In genomic region chr7:17126413-17127374, GRCh38 we compare ENCODE assay signal across 12 cellular contexts.
A peak's percentile ranks its signal among the peaks of the same experiment; 100 is the strongest.
DNase-seq lines count a peak whose midpoint lies in the region; ATAC-seq and TF ChIP-seq lines count a peak whose summit lies in the region.
"Had no signal": no experiment of that assay in that cellular context is flagged by ENCODE, and none has a peak within 500 bp of the region (broad histone marks: within the 10 kb centered on the region; RNA-seq: fewer than 3 reads in every experiment).

No MANE protein-coding gene starts in this region.

- no peaks in the 10 kb centered on the region for H3K27me3 Mint-ChIP-seq in activated T-helper 17 cell treated with anti-CD3 and anti-CD28 coated beads, Interleukin-2, amount 50 U/mL, for 72 hours
- no peaks in the 10 kb centered on the region for H3K27me3 Mint-ChIP-seq in activated CD8-positive, alpha-beta memory T cell treated with anti-CD3 and anti-CD28 coated beads, Interleukin-2, amount 10 ng/mL, durations not matched to agents 7 days and 5 days

- peaks cover 11% of the 10 kb centered on the region for H3K9me3 Mint-ChIP-seq in activated T-helper 17 cell treated with anti-CD3 and anti-CD28 coated beads, Interleukin-2, amount 50 U/mL, for 72 hours
- H3K9me3 Mint-ChIP-seq in activated CD8-positive, alpha-beta memory T cell treated with anti-CD3 and anti-CD28 coated beads, Interleukin-2, amount 10 ng/mL, durations not matched to agents 7 days and 5 days (ENCODE audit: low read depth), result peaks cover 2% of the 10 kb centered on the region

- H3K36me3 Mint-ChIP-seq in activated T-helper 17 cell treated with anti-CD3 and anti-CD28 coated beads, Interleukin-2, amount 50 U/mL, for 72 hours (ENCODE audit: low read depth), result no peaks in the 10 kb centered on the region
- H3K36me3 Mint-ChIP-seq in activated CD8-positive, alpha-beta memory T cell treated with anti-CD3 and anti-CD28 coated beads, Interleukin-2, amount 10 ng/mL, durations not matched to agents 7 days and 5 days, result peaks cover 6% of the 10 kb centered on the region

- peak overlapping the region; percentile 74 for H3K27ac Mint-ChIP-seq in activated T-helper 17 cell treated with anti-CD3 and anti-CD28 coated beads, Interleukin-2, amount 50 U/mL, for 72 hours
- no peak overlapping the region for H3K27ac Mint-ChIP-seq in activated CD8-positive, alpha-beta memory T cell treated with anti-CD3 and anti-CD28 coated beads, Interleukin-2, amount 10 ng/mL, durations not matched to agents 7 days and 5 days

- peaks cover 0 to 6% of the 10 kb centered on the region in 2 donors for H3K4me1 ChIP-seq in right atrium auricular region

- no peaks in the 10 kb centered on the region for H3K27me3 ChIP-seq in right atrium auricular region

- ATAC-seq in GM18858 (IDR thresholded peaks at IDR 0.05; ENCODE audit: unreplicated experiment) (peak; percentile 89), HG03025 (IDR thresholded peaks at IDR 0.05; ENCODE audit: low FRiP score, unreplicated experiment) (peak; percentile 75)
- ATAC-seq in activated T-helper 17 cell treated with anti-CD3 and anti-CD28 coated beads, Interleukin-2, amount 50 U/mL, for 72 hours (replicated peaks), result peak; percentile 85
- ATAC-seq in activated CD8-positive, alpha-beta memory T cell treated with anti-CD3 and anti-CD28 coated beads, Interleukin-2, amount 10 ng/mL, durations not matched to agents 7 days and 5 days, result no peak

- no peaks in the 10 kb centered on the region for H3K36me3 ChIP-seq in right atrium auricular region

- no peak overlapping the region for H3K27ac ChIP-seq in right atrium auricular region
- H3K27ac ChIP-seq: HL-60 had no signal

- peaks cover 34% of the 10 kb centered on the region for H3K4me1 Mint-ChIP-seq in activated T-helper 17 cell treated with anti-CD3 and anti-CD28 coated beads, Interleukin-2, amount 50 U/mL, for 72 hours
- peaks cover 30% of the 10 kb centered on the region for H3K4me1 Mint-ChIP-seq in activated CD8-positive, alpha-beta memory T cell treated with anti-CD3 and anti-CD28 coated beads, Interleukin-2, amount 10 ng/mL, durations not matched to agents 7 days and 5 days

- peak overlapping the region; percentile 59 for H3K4me3 Mint-ChIP-seq in activated T-helper 17 cell treated with anti-CD3 and anti-CD28 coated beads, Interleukin-2, amount 50 U/mL, for 72 hours
- H3K4me3 Mint-ChIP-seq in activated CD8-positive, alpha-beta memory T cell treated with anti-CD3 and anti-CD28 coated beads, Interleukin-2, amount 10 ng/mL, durations not matched to agents 7 days and 5 days, result no peak overlapping the region

- no peak overlapping the region for H3K4me3 ChIP-seq in right atrium auricular region

- DNase-seq in GM20000 (ENCODE audit: low spot score), result peak; percentile 25
- DNase-seq in HT-29 (ENCODE audit: low spot score), result no peak
- no peak for DNase-seq in activated CD8-positive, alpha-beta memory T cell treated with anti-CD3 and anti-CD28 coated beads, Interleukin-2, amount 10 ng/mL, durations not matched to agents 7 days and 5 days
- no peak for DNase-seq in right atrium auricular region (ENCODE audit: low spot score)
- no peak for DNase-seq in NCI-H2196 treated with DMSO at 0.1 percent for 48 hours (lab: John Stamatoyannopoulos, UW; ENCODE audit: unreplicated experiment)
- DNase-seq: anterior cingulate cortex; NCI-H1417 treated with DMSO at 0.1 percent for 48 hours; stimulated activated CD4-positive, alpha-beta T cell treated with anti-CD3 and anti-CD28 coated beads, Interleukin-1b, Interleukin-23, amount 100 ng/mL, for 48 hours had no signal

- CTCF ChIA-PET in activated CD8-positive, alpha-beta memory T cell treated with anti-CD3 and anti-CD28 coated beads, Interleukin-2, amount 10 ng/mL, durations not matched to agents 7 days and 5 days (lab: Charles Lee), result no interaction called here

- H3K9me3 ChIP-seq in right atrium auricular region, result no peaks in the 10 kb centered on the region

- TF ChIP-seq CTCF in GM20000 (IDR thresholded peaks at IDR 0.05; ENCODE audit: extremely low read depth, missing control alignments) (no peak), right atrium auricular region (IDR thresholded peaks at IDR 0.05) (no peak)
